ENCODE assay signal across 19 cellular contexts in genomic region chr6:115947964-115948541, GRCh38.
DNase-seq lines count a peak whose midpoint lies in the region; ATAC-seq, FAIRE-seq and TF ChIP-seq lines count a peak whose summit lies in the region.
"Had no signal": no experiment of that assay in that cellular context is flagged by ENCODE, and none has a peak within 500 bp of the region (broad histone marks: within the 10 kb centered on the region; RNA-seq: fewer than 3 reads in every experiment).

No MANE protein-coding gene starts in this region.

- POLR2A ChIA-PET in H1 (lab: Charles Lee; ENCODE audit: partially characterized antibody) = no interaction called here

- no peak overlapping the region for H3K18ac ChIP-seq in H1 (ENCODE audit: extremely low read depth, low read length)
- no peak overlapping the region for H3K18ac ChIP-seq in mesenchymal stem cell (ENCODE audit: low read depth in 1 of 2, low read length in 2 of 2)

- TF ChIP-seq EP300 in H1 (IDR thresholded peaks at IDR 0.05; ENCODE audit: borderline replicate concordance in 1 of 2, low read depth in 2 of 2, low read length in 2 of 2) = no peak

- H3K36me3 ChIP-seq in H1 (ENCODE audit: control insufficient read depth in 2 of 4, insufficient read depth in 4 of 4, low read length in 3 of 4) (no peaks in the 10 kb centered on the region), mesenchymal stem cell (ENCODE audit: control insufficient read depth in 1 of 2, insufficient read depth in 2 of 2, low read depth in 1 of 2, low read length in 2 of 2) (no peaks in the 10 kb centered on the region)
- H3K36me3 ChIP-seq: BLaER1 treated with 17β-estradiol and CSF1 and Interleukin-3, amounts not matched to agents 10 nM and 100 nM; SJCRH30 had no signal

- H3K9ac ChIP-seq in H1 (replicated peaks in 1 of 4; ENCODE audit: extremely low read depth in 1 of 4, low read depth in 3 of 4, low read length in 3 of 4) (no peak overlapping the region), mesenchymal stem cell (ENCODE audit: low read length) (no peak overlapping the region)
- H3K9ac ChIP-seq: BLaER1 treated with 17β-estradiol and CSF1 and Interleukin-3, amounts not matched to agents 10 nM and 100 nM had no signal

- no peak for TF ChIP-seq RAD21 in H1 (IDR thresholded peaks at IDR 0.05 in 1 of 2, conservative IDR thresholded peaks at IDR 0.05 in 1 of 2; ENCODE audit: low read depth in 2 of 2, low read length in 2 of 2)

- 94% methylated on average over 2 of the region's 2 CpGs; no CpG with 5 or more reads in 1 of the 2 experiments for whole genome bisulfite sequencing in H1 (ENCODE audit: extremely low coverage in 1 of 2, insufficient coverage in 1 of 2, insufficient read length in 1 of 2, insufficient replicate concordance in 2 of 2, low coverage in 1 of 2, low lambda C conversion rate in 2 of 2, missing lambda C conversion rate in 1 of 2), 2 experiments
- WGBS in mesenchymal stem cell = 86% methylated on average over 2 of the region's 2 CpGs

- H3K27me3 ChIP-seq in H1 (replicated peaks in 1 of 4; ENCODE audit: control insufficient read depth in 3 of 4, extremely low read depth in 1 of 4, insufficient read depth in 3 of 4, low read length in 3 of 4) (no peaks in the 10 kb centered on the region), mesenchymal stem cell (ENCODE audit: control insufficient read depth in 1 of 2, insufficient read depth in 1 of 2, low read length in 2 of 2) (no peaks in the 10 kb centered on the region)
- H3K27me3 ChIP-seq: BLaER1 treated with 17β-estradiol and CSF1 and Interleukin-3, amounts not matched to agents 10 nM and 100 nM; SJCRH30 had no signal

- H3K27ac ChIP-seq in H1 (ENCODE audit: low read depth, low read length) (no peak overlapping the region), mesenchymal stem cell (ENCODE audit: low read length, poor library complexity, severe bottlenecking) (peak overlapping the region; percentile 32)
- H3K27ac ChIP-seq: BLaER1 treated with 17β-estradiol and CSF1 and Interleukin-3, amounts not matched to agents 10 nM and 100 nM; RWPE1; SJCRH30 had no signal

- H3K23ac ChIP-seq in H1 (ENCODE audit: insufficient read length) = no peak overlapping the region
- no peak overlapping the region for H3K23ac ChIP-seq in mesenchymal stem cell (ENCODE audit: low read length in 2 of 2)

- H3K4me2 ChIP-seq in H1 (ENCODE audit: insufficient read depth in 1 of 2, low read depth in 2 of 2, low read length in 2 of 2) = no peak overlapping the region
- H3K4me2 ChIP-seq in mesenchymal stem cell (ENCODE audit: low read length, poor library complexity, severe bottlenecking) = no peak overlapping the region
- H3K4me2 ChIP-seq: BLaER1 treated with 17β-estradiol and CSF1 and Interleukin-3, amounts not matched to agents 10 nM and 100 nM had no signal

- CTCF ChIA-PET in H1 (lab: Charles Lee; ENCODE audit: partially characterized antibody) = no interaction called here

- no peak overlapping the region for H3K56ac ChIP-seq in H1 (replicated peaks; ENCODE audit: insufficient read length, low read depth, low read length)

- H4K5ac ChIP-seq in H1 (ENCODE audit: insufficient read length, low read depth, low read length) = no peak overlapping the region

- TF ChIP-seq CTCF in H1 (IDR thresholded peaks at IDR 0.05; ENCODE audit: control extremely low read depth in 1 of 3, insufficient read depth in 1 of 3, low read depth in 1 of 3, low read length in 3 of 3) (no peak), GM13976 (IDR thresholded peaks at IDR 0.05; ENCODE audit: borderline replicate concordance, control extremely low read depth, extremely low read depth, insufficient read depth, missing control alignments) (no peak)

- FAIRE-seq in H1 (lab: Jason Lieb, UNC) = peak; percentile 75

- H4K8ac ChIP-seq in H1 (ENCODE audit: extremely low read depth, insufficient read depth, low read length) (no peak overlapping the region), mesenchymal stem cell (ENCODE audit: low read length) (no peak overlapping the region)

- H2BK15ac ChIP-seq in H1 (ENCODE audit: low read length) = no peak overlapping the region
- H2BK15ac ChIP-seq in mesenchymal stem cell (ENCODE audit: low read depth, poor library complexity, severe bottlenecking) = no peak overlapping the region

- H4K91ac ChIP-seq in H1 (replicated peaks; ENCODE audit: insufficient read length, low read length) = no peak overlapping the region
- H4K91ac ChIP-seq in mesenchymal stem cell (ENCODE audit: low read length) = no peak overlapping the region

- H3K4me3 ChIP-seq in H1 (ENCODE audit: extremely low read depth in 1 of 4, insufficient read depth in 2 of 4, low read depth in 3 of 4, low read length in 4 of 4) (no peak overlapping the region), mesenchymal stem cell (ENCODE audit: insufficient read depth in 1 of 2, low read depth in 1 of 2, low read length in 2 of 2) (no peak overlapping the region)
- H3K4me3 ChIP-seq: BLaER1 treated with 17β-estradiol and CSF1 and Interleukin-3, amounts not matched to agents 10 nM and 100 nM; SJCRH30 had no signal

- H2BK5ac ChIP-seq in H1 (ENCODE audit: low read depth, low read length) (no peak overlapping the region), mesenchymal stem cell (ENCODE audit: low read depth, low read length, poor library complexity, severe bottlenecking) (no peak overlapping the region)

- no peak overlapping the region for H3K4ac ChIP-seq in H1 (replicated peaks; ENCODE audit: insufficient read length, low read depth, low read length)
- no peak overlapping the region for H3K4ac ChIP-seq in mesenchymal stem cell (ENCODE audit: low read depth in 1 of 2, low read length in 2 of 2)

- no peaks in the 10 kb centered on the region for H3K23me2 ChIP-seq in H1 (ENCODE audit: low read depth, low read length)

- TF ChIP-seq POLR2A in H1 (IDR thresholded peaks at IDR 0.05; ENCODE audit: control extremely low read depth in 1 of 2, low read depth in 2 of 2, low read length in 2 of 2) = no peak

- ATAC-seq in GM19395 (IDR thresholded peaks at IDR 0.05; ENCODE audit: unreplicated experiment) = no peak

- peak; percentile 11 for DNase-seq in NOMO-1 treated with DMSO at 0.1 percent for 48 hours (lab: John Stamatoyannopoulos, UW; ENCODE audit: unreplicated experiment)
- DNase-seq in NOMO-1 treated with dmso at 0.1 percent for 144 hours (lab: John Stamatoyannopoulos, UW; ENCODE audit: unreplicated experiment) = no peak
- DNase-seq in H1 (ENCODE audit: low read depth in 1 of 2, low spot score in 2 of 2) = no peak
- no peak for DNase-seq in mesenchymal stem cell
- no peak for DNase-seq in NCI-H2029 (lab: John Stamatoyannopoulos, UW)
- DNase-seq in NCI-H510A (lab: John Stamatoyannopoulos, UW) = no peak
- no peak for DNase-seq in GM13976 (ENCODE audit: low spot score)
- DNase-seq: 8988T, EL, KBM-7, NCI-H1105, NCI-H187 treated with DMSO at 0.1 percent for 48 hours, NCI-H2171, NCI-H446 treated with DMSO at 0.1 percent for 48 hours, NCI-H82, SJCRH30 had no signal

- no peak overlapping the region for H2BK20ac ChIP-seq in H1 (ENCODE audit: low read length)

- in situ Hi-C loops in GM13976 (cut with MboI; ENCODE audit: low sequenced_read_pairs, unreplicated experiment) = no loop called here

- no peaks in the 10 kb centered on the region for H4K20me1 ChIP-seq in H1 (replicated peaks in 1 of 2; ENCODE audit: control insufficient read depth in 1 of 2, insufficient read depth in 2 of 2, low read length in 2 of 2)
- H4K20me1 ChIP-seq: BLaER1 treated with 17β-estradiol and CSF1 and Interleukin-3, amounts not matched to agents 10 nM and 100 nM had no signal

- no peak overlapping the region for H2AK5ac ChIP-seq in H1 (ENCODE audit: low read depth, low read length)
- H2AK5ac ChIP-seq in mesenchymal stem cell (ENCODE audit: low read length, severe bottlenecking) = peak overlapping the region; percentile 95

- no peak overlapping the region for H2BK120ac ChIP-seq in H1 (replicated peaks; ENCODE audit: low read depth, low read length)
- H2BK120ac ChIP-seq in mesenchymal stem cell (ENCODE audit: low read depth, low read length) = no peak overlapping the region

- no peak overlapping the region for H3K14ac ChIP-seq in H1 (ENCODE audit: insufficient read length)
- H3K14ac ChIP-seq in mesenchymal stem cell (ENCODE audit: low read length in 2 of 2) = no peak overlapping the region

- H3K4me1 ChIP-seq in H1 (replicated peaks in 1 of 4; ENCODE audit: control insufficient read depth in 3 of 4, insufficient read depth in 4 of 4, low read length in 3 of 4) (no peaks in the 10 kb centered on the region), mesenchymal stem cell (ENCODE audit: control insufficient read depth, insufficient read depth, low read depth, low read length) (peaks cover 2% of the 10 kb centered on the region)
- H3K4me1 ChIP-seq: BLaER1 treated with 17β-estradiol and CSF1 and Interleukin-3, amounts not matched to agents 10 nM and 100 nM had no signal

- no peaks in the 10 kb centered on the region for H3K79me1 ChIP-seq in H1 (ENCODE audit: low read depth, low read length)
- peaks cover 5% of the 10 kb centered on the region for H3K79me1 ChIP-seq in mesenchymal stem cell (replicated peaks; ENCODE audit: low read length, poor library complexity, severe bottlenecking)

- H2BK12ac ChIP-seq in H1 (ENCODE audit: low read depth, low read length) (no peak overlapping the region), mesenchymal stem cell (ENCODE audit: low read length in 2 of 2) (no peak overlapping the region)

- no peak overlapping the region for H2AFZ ChIP-seq in H1 (ENCODE audit: low read length)
- H2AFZ ChIP-seq in mesenchymal stem cell (ENCODE audit: low read depth, low read length) = no peak overlapping the region

- H3K9me3 ChIP-seq in H1 (ENCODE audit: insufficient read depth in 2 of 2, low read depth in 1 of 2, low read length in 1 of 2) = no peaks in the 10 kb centered on the region
- no peaks in the 10 kb centered on the region for H3K9me3 ChIP-seq in mesenchymal stem cell (ENCODE audit: control insufficient read depth, low read length)

- no peaks in the 10 kb centered on the region for H3K79me2 ChIP-seq in H1 (ENCODE audit: control insufficient read depth in 1 of 2, insufficient read depth in 2 of 2, low read length in 2 of 2)

TF ChIP-seq in H1, 55 proteins besides CTCF, POLR2A, EP300 and RAD21:
- TF ChIP-seq HDAC2 (IDR thresholded peaks at IDR 0.05; ENCODE audit: borderline replicate concordance in 1 of 2, low read depth in 2 of 2, low read length in 2 of 2) = no peak
